In genomic region chr11:44565008-44565745, GRCh38 we compare ENCODE assay signal across 8 cellular contexts. TPM values are rescaled to one million over a fixed set of nuclear protein-coding genes. Genes with fewer than 3 reads are reported as not detected.
DNase-seq lines count a peak whose midpoint lies in the region; TF ChIP-seq lines count a peak whose summit lies in the region.

Gene CD82 (plus strand): TSS chr11:44565663. CDS start chr11:44594663, 29,000 bp downstream.

- H3K27ac Mint-ChIP-seq in neural crest cell (ENCODE audit: unreplicated experiment), result no peak within 1 kb of the TSS

- peaks cover 16% of the 10 kb centered on the region for H3K27me3 Mint-ChIP-seq in neural crest cell (ENCODE audit: low read depth)

- peak within 1 kb of the TSS; percentile 73 for H3K4me3 Mint-ChIP-seq in neural crest cell

- H3K9me3 ChIP-seq in HAP-1 (no peaks in the 10 kb centered on the region), MG63 (no peaks in the 10 kb centered on the region), stomach smooth muscle (ENCODE audit: control insufficient read depth in 2 of 2, low read length in 2 of 2) (no peaks in the 10 kb centered on the region)

- H3K4me1 Mint-ChIP-seq in neural crest cell, result peaks cover 51% of the 10 kb centered on the region

- TF ChIP-seq CTCF in fibroblast of villous mesenchyme (IDR thresholded peaks at IDR 0.05; ENCODE audit: insufficient read depth, low read depth, low read length) (peak; percentile 18), neural crest cell (conservative IDR thresholded peaks at IDR 0.05) (peak; percentile 39)

- H3K9ac ChIP-seq in stomach smooth muscle (ENCODE audit: low read length in 2 of 2), result peak within 1 kb of the TSS; percentile 91 to 94

- DNase-seq in GDM1 (lab: John Stamatoyannopoulos, UW) (peak; percentile 99), HAP-1 (ENCODE audit: low spot score in 2 of 2) (peak; percentile 98 to 100), MG63 (peak; percentile 100), SIG-M5 (lab: John Stamatoyannopoulos, UW) (peak; percentile 51), activated gamma-delta T cell (lab: John Stamatoyannopoulos, UW) (peak; percentile 93), fibroblast of villous mesenchyme (ENCODE audit: low read depth) (peak; percentile 99), neural crest cell (ENCODE audit: low read depth, low spot score) (peak; percentile 99)

- H3K4me1 ChIP-seq in HAP-1 (peaks cover 7% of the 10 kb centered on the region), stomach smooth muscle (ENCODE audit: control insufficient read depth, insufficient read depth, low read length) (peaks cover 41% of the 10 kb centered on the region)

- H3K9me3 Mint-ChIP-seq in neural crest cell, result no peaks in the 10 kb centered on the region

- in situ Hi-C loops in HAP-1 (cut with MboI; ENCODE audit: low sequenced_read_pairs), result no loop called here

- H3K36me3 ChIP-seq in HAP-1 (replicated peaks) (no peaks in the 10 kb centered on the region), MG63 (no peaks in the 10 kb centered on the region; the same call in 1 of the 2 replicates), stomach smooth muscle (ENCODE audit: control insufficient read depth in 2 of 2, insufficient read depth in 2 of 2, low read length in 2 of 2) (no peaks in the 10 kb centered on the region)

- no peaks in the 10 kb centered on the region for H3K27me3 ChIP-seq in HAP-1 (ENCODE audit: low read depth)
- H3K27me3 ChIP-seq in MG63, result no peaks in the 10 kb centered on the region
- H3K27me3 ChIP-seq in stomach smooth muscle (ENCODE audit: control insufficient read depth in 1 of 2, insufficient read depth in 2 of 2, low read length in 2 of 2), result no peaks in the 10 kb centered on the region

- H3K4me3 ChIP-seq in HAP-1 (peak within 1 kb of the TSS; percentile 41), MG63 (peak within 1 kb of the TSS; percentile 56), fibroblast of villous mesenchyme (ENCODE audit: low read depth, low read length) (peak within 1 kb of the TSS; percentile 70), stomach smooth muscle (ENCODE audit: low read length in 2 of 2) (peak within 1 kb of the TSS; percentile 71 to 83)

- peak within 1 kb of the TSS; percentile 98 for H3K27ac ChIP-seq in stomach smooth muscle (ENCODE audit: low read length)

- no peaks in the 10 kb centered on the region for H3K36me3 Mint-ChIP-seq in neural crest cell (ENCODE audit: low read depth)

RNA-seq across cellular contexts. Expression of gene CD82, which starts in this region (rescaled TPM):
- total RNA-seq in MG63 (2014; rRNA removed; shearing (Covaris generic); ENCODE audit: low replicate concordance), result 34.5 and 61.3 TPM in 2 replicates
- total RNA-seq in fibroblast of villous mesenchyme (28.3 and 38.4 TPM in 2 replicates), neural crest cell (10.3 and 14.1 TPM in 2 replicates)

Comparison
In these comparisons a context has a peak if more than half of its experiments do, and no peak if none do; other contexts are left out.
1. Peak in every context shown above with its lines: DNase-seq, H3K4me3 ChIP-seq and H3K27ac ChIP-seq.